In the genomic region with DNA sequence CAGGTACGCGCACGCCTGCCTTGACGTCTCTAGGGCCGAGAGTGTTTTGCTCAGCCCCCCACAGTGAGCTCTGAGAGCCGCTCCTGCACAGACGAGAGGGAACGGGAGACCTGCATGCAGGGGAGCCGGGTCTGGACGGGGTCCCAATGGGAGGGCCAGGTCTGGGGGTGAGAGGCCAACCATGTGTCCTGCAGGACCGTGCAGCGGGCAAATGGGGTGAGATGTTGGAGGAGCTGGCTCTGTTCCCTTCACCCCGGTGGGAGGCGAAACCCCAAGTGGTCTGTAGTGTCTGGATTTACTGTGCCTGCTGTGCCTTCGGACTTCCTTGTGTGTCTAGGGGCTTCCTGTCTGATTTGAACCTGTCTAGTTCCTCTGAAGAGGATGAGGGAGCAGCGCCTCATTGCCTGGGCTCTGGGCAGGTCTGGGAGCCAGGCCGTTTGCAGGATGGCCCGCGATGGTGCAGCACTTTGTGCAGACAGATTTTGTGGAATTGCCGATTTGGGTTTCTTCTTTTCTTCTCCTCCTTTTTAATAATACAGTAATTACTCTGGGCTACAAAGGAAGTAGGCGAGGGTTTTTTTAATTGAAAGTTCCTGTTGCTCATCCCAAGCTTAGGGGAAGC, we compare ENCODE assay signal across 8 cellular contexts. TPM values are rescaled to one million over a fixed set of nuclear protein-coding genes. Genes with fewer than 3 reads are reported as not detected.
A peak's percentile ranks its signal among the peaks of the same experiment; 100 is the strongest.
DNase-seq lines count a peak whose midpoint lies in the region; ATAC-seq and TF ChIP-seq lines count a peak whose summit lies in the region.

No MANE protein-coding gene starts in this region.

- no peaks in the 10 kb centered on the region for H3K9me2 ChIP-seq in OCI-LY1 (ENCODE audit: low read depth, low read length)

- H3K27ac ChIP-seq in OCI-LY1 (ENCODE audit: low read depth, low read length, poor library complexity, severe bottlenecking): peak overlapping the region; percentile 84
- no peak overlapping the region for H3K27ac ChIP-seq in parathyroid adenoma

- peak overlapping the region; percentile 87 for H3K4me2 ChIP-seq in OCI-LY1 (ENCODE audit: low read length)
- H3K4me2 ChIP-seq in parathyroid adenoma (ENCODE audit: low read length): peak overlapping the region; percentile 98

- no peaks in the 10 kb centered on the region for H3K9me3 Mint-ChIP-seq in endothelial cell (ENCODE audit: unreplicated experiment)

- H3K9ac ChIP-seq in OCI-LY1 (ENCODE audit: low read length) (peak overlapping the region; percentile 70), parathyroid adenoma (no peak overlapping the region)

- H3K36me3 Mint-ChIP-seq in endothelial cell (ENCODE audit: low read depth, unreplicated experiment): peaks cover 5% of the 10 kb centered on the region

- H3K4me3 ChIP-seq in GM06990 (replicated peaks; ENCODE audit: low read depth, low read length) (peak overlapping the region; percentile 83), OCI-LY1 (ENCODE audit: low read depth, low read length, poor library complexity, severe bottlenecking) (peak overlapping the region; percentile 76), parathyroid adenoma (ENCODE audit: low read depth, low read length) (no peak overlapping the region)

- H3K27me3 ChIP-seq in GM06990 (replicated peaks; ENCODE audit: control insufficient read depth, insufficient read depth, low read length) (no peaks in the 10 kb centered on the region), OCI-LY1 (ENCODE audit: insufficient read depth, low read length) (no peaks in the 10 kb centered on the region), parathyroid adenoma (ENCODE audit: control insufficient read depth, insufficient read depth, low read length) (no peaks in the 10 kb centered on the region)

- H3F3A ChIP-seq in OCI-LY1 (ENCODE audit: insufficient read depth, low read length): peaks cover 4% of the 10 kb centered on the region; the same call in 1 of the 2 replicates

- H3K79me2 ChIP-seq in OCI-LY1 (ENCODE audit: insufficient read depth, low read length) (peaks cover 38% of the 10 kb centered on the region), parathyroid adenoma (peaks cover 55% of the 10 kb centered on the region)

- peak overlapping the region; percentile 96 for H3K4me3 Mint-ChIP-seq in endothelial cell (ENCODE audit: unreplicated experiment)

- H3K4me1 ChIP-seq in OCI-LY1 (ENCODE audit: insufficient read depth, low read length, severe bottlenecking): peaks cover 34% of the 10 kb centered on the region
- H3K4me1 ChIP-seq in parathyroid adenoma: peaks cover 13% of the 10 kb centered on the region

- TF ChIP-seq CTCF in GM06990 (IDR thresholded peaks at IDR 0.05; ENCODE audit: insufficient read depth, low read length, poor library complexity, severe bottlenecking): no peak
- TF ChIP-seq CTCF in OCI-LY1 (IDR thresholded peaks at IDR 0.05; ENCODE audit: low read length): no peak
- TF ChIP-seq CTCF in endothelial cell (IDR thresholded peaks at IDR 0.05; ENCODE audit: unreplicated experiment): no peak
- no peak for TF ChIP-seq CTCF in parathyroid adenoma (IDR thresholded peaks at IDR 0.05)

- H4K20me1 ChIP-seq in OCI-LY1 (ENCODE audit: insufficient read depth, low read length): no peaks in the 10 kb centered on the region

- DNase-seq in GM06990 (ENCODE audit: extremely low read depth, insufficient read length) (peak; percentile 36), endothelial cell (ENCODE audit: low spot score) (no peak), amniotic stem cell (lab: John Stamatoyannopoulos, UW) (no peak), COLO829 (ENCODE audit: low spot score) (no peak)

- H3K36me3 ChIP-seq in GM06990 (ENCODE audit: control insufficient read depth, insufficient read depth, low read length): no peaks in the 10 kb centered on the region
- 0 out of 2 replicates have a peak, but pooled peaks cover 5% of the 10 kb centered on the region for H3K36me3 ChIP-seq in OCI-LY1 (ENCODE audit: insufficient read depth, low read length)
- H3K36me3 ChIP-seq in parathyroid adenoma (ENCODE audit: control insufficient read depth, insufficient read depth, low read length): no peaks in the 10 kb centered on the region

- H3K27ac Mint-ChIP-seq in endothelial cell (ENCODE audit: unreplicated experiment): peak overlapping the region; percentile 94

- ATAC-seq in HG03045 (IDR thresholded peaks at IDR 0.05; ENCODE audit: unreplicated experiment): no peak
- no peak for ATAC-seq in GM21360 (IDR thresholded peaks at IDR 0.05; ENCODE audit: unreplicated experiment)

- peaks cover 13% of the 10 kb centered on the region for H3K27me3 Mint-ChIP-seq in endothelial cell (ENCODE audit: unreplicated experiment)

- H3K9me3 ChIP-seq in OCI-LY1 (ENCODE audit: low read length) (no peaks in the 10 kb centered on the region), parathyroid adenoma (ENCODE audit: control insufficient read depth, low read length) (no peaks in the 10 kb centered on the region)

- no peak overlapping the region for H2AFZ ChIP-seq in OCI-LY1 (ENCODE audit: low read length)
- H2AFZ ChIP-seq in parathyroid adenoma: no peak overlapping the region

- peaks cover 17% of the 10 kb centered on the region for H3K4me1 Mint-ChIP-seq in endothelial cell (ENCODE audit: unreplicated experiment)

RNA-seq across cellular contexts. Expression of a gene that starts 2.1 kb away (rescaled TPM):
- total RNA-seq in endothelial cell (ENCODE audit: unreplicated experiment): 110 TPM

RNA-seq across cellular contexts. Expression of a gene that starts 37.8 kb away (rescaled TPM):
- total RNA-seq in endothelial cell (ENCODE audit: unreplicated experiment): 10.5 TPM

RNA-seq across cellular contexts. Expression of a gene that starts 37.8 kb away (rescaled TPM):
- total RNA-seq in endothelial cell (ENCODE audit: unreplicated experiment): 71.8 TPM

RNA-seq across cellular contexts. Expression of a gene that starts 57.7 kb away (rescaled TPM):
- 283 TPM for total RNA-seq in endothelial cell (ENCODE audit: unreplicated experiment)
